ENCODE assay signal across 13 cellular contexts in genomic region chr1:2093055-2093454, GRCh38. TPM values are rescaled to one million over a fixed set of nuclear protein-coding genes. Genes with fewer than 3 reads are reported as not detected.
A peak's percentile ranks its signal among the peaks of the same experiment; 100 is the strongest.
DNase-seq lines count a peak whose midpoint lies in the region; ATAC-seq and TF ChIP-seq lines count a peak whose summit lies in the region.
"Had no signal": no experiment of that assay in that cellular context is flagged by ENCODE, and none has a peak within 500 bp of the region (broad histone marks: within the 10 kb centered on the region; RNA-seq: fewer than 3 reads in every experiment).

No MANE protein-coding gene starts in this region.

- H3K4me1 ChIP-seq in BLaER1, result peaks cover 78% of the 10 kb centered on the region
- no peaks in the 10 kb centered on the region for H3K4me1 ChIP-seq in Panc1 (ENCODE audit: control insufficient read depth, insufficient read depth, low read length)
- H3K4me1 ChIP-seq in duodenal mucosa (ENCODE audit: control insufficient read depth in 1 of 2, insufficient read depth in 2 of 2, low read length in 2 of 2), result peaks cover 8 to 13% of the 10 kb centered on the region in 2 donors
- peaks cover 0 to 14% of the 10 kb centered on the region in 2 donors for H3K4me1 ChIP-seq in neuronal stem cell (ENCODE audit: control insufficient read depth in 2 of 2, insufficient read depth in 1 of 2, low read depth in 1 of 2, low read length in 2 of 2)
- H3K4me1 ChIP-seq: A549, HAP-1 had no signal

- peaks cover 14% of the 10 kb centered on the region for H3K79me1 ChIP-seq in neuronal stem cell (ENCODE audit: low read depth, low read length)

- POLR2A ChIA-PET in Panc1 (lab: Charles Lee), result no interaction called here

- no TSS peak for BruUV-seq in Panc1 (replicated peaks; lab: Mats Ljungman, UMichigan)

- peak overlapping the region; percentile 63 for H3K27ac ChIP-seq in BLaER1
- H3K27ac ChIP-seq in Panc1 (ENCODE audit: low read length), result no peak overlapping the region
- peak overlapping the region; percentile 56 for H3K27ac ChIP-seq in duodenal mucosa (ENCODE audit: low read depth, low read length)
- H3K27ac ChIP-seq in neuronal stem cell (replicated peaks; ENCODE audit: low read length), result no peak overlapping the region
- H3K27ac ChIP-seq: 22Rv1, A549, GM23248 had no signal

- CTCF ChIA-PET in Panc1 (lab: Charles Lee), result no interaction called here

- H3K4ac ChIP-seq in neuronal stem cell (ENCODE audit: low read length), result peak overlapping the region; percentile 76

- H3K18ac ChIP-seq in neuronal stem cell (ENCODE audit: low read length), result peak overlapping the region; percentile 24

- no peak overlapping the region for H2BK120ac ChIP-seq in neuronal stem cell (ENCODE audit: low read depth, low read length)

- H3K9ac ChIP-seq in BLaER1 (peak overlapping the region; percentile 28), duodenal mucosa (ENCODE audit: low read depth in 1 of 2, low read length in 2 of 2) (peak overlapping the region in 1 of 2 donors; percentile 54), neuronal stem cell (ENCODE audit: low read depth, low read length, poor library complexity) (peak overlapping the region; percentile 72)
- H3K9ac ChIP-seq: GM23248 had no signal

- intact Hi-C loops in Panc1 (cut with micrococcal nuclease; ENCODE audit: unreplicated experiment), result no loop called here

- peak overlapping the region; percentile 38 for H3K14ac ChIP-seq in neuronal stem cell (ENCODE audit: low read length)

- ATAC-seq in Panc1 (peak; percentile 25; the same call in 1 of the 2 replicates), HG02970 (IDR thresholded peaks at IDR 0.05; ENCODE audit: low FRiP score, unreplicated experiment) (no peak)
- ATAC-seq: A549; CD8-positive, alpha-beta T cell had no signal

- H3K23ac ChIP-seq in neuronal stem cell (ENCODE audit: low read depth, low read length, poor library complexity), result peak overlapping the region; percentile 89

- H4K20me1 ChIP-seq in BLaER1, result peaks cover 96% of the 10 kb centered on the region

- peak overlapping the region; percentile 82 for H2BK12ac ChIP-seq in neuronal stem cell (ENCODE audit: low read length)

- H3K4me3 ChIP-seq in BLaER1 (no peak overlapping the region), Panc1 (ENCODE audit: low read depth in 2 of 2, low read length in 2 of 2) (no peak overlapping the region), duodenal mucosa (ENCODE audit: low read depth in 1 of 2, low read length in 2 of 2) (no peak overlapping the region), neuronal stem cell (ENCODE audit: low read length in 2 of 2) (no peak overlapping the region)
- H3K4me3 ChIP-seq: A549, GM23248, HAP-1 had no signal

- H2BK15ac ChIP-seq in neuronal stem cell (ENCODE audit: low read length), result peak overlapping the region; percentile 85

- H3K27me3 ChIP-seq in BLaER1 (no peaks in the 10 kb centered on the region), Panc1 (ENCODE audit: control insufficient read depth, insufficient read depth, low read length) (no peaks in the 10 kb centered on the region), duodenal mucosa (ENCODE audit: control insufficient read depth in 1 of 2, insufficient read depth in 2 of 2, low read length in 2 of 2) (no peaks in the 10 kb centered on the region), neuronal stem cell (ENCODE audit: control insufficient read depth in 3 of 3, insufficient read depth in 3 of 3, low read depth in 1 of 3, low read length in 3 of 3) (peaks cover 0 to 33% (median 0%) of the 10 kb centered on the region in 3 experiments)

- in situ Hi-C loops in Panc1 (cut with HindIII; ENCODE audit: low pct_unique_long_range_greater_than_20kb, low sequenced_read_pairs), result no loop called here

- DNase-seq in Panc1 (ENCODE audit: low read depth, low spot score) (no peak), neuronal stem cell (ENCODE audit: low spot score) (no peak), NCI-H1092 treated with DMSO at 0.1 percent for 48 hours (lab: John Stamatoyannopoulos, UW) (no peak), D341Med (ENCODE audit: low spot score) (no peak)
- DNase-seq: AML-193; CD8-positive, alpha-beta T cell; GM23248 had no signal

- WGBS in neuronal stem cell (ENCODE audit: extremely low coverage in 2 of 2, insufficient read length in 2 of 2, insufficient replicate concordance in 1 of 2), 2 donors, result no CpG with 5 or more reads among the region's 14 CpGs

- H3K36me3 ChIP-seq in BLaER1 (peaks cover 46% of the 10 kb centered on the region), Panc1 (ENCODE audit: control insufficient read depth, insufficient read depth, low read length) (no peaks in the 10 kb centered on the region), duodenal mucosa (ENCODE audit: control insufficient read depth in 1 of 2, insufficient read depth in 2 of 2, low read length in 2 of 2) (peaks cover 8 to 11% of the 10 kb centered on the region in 2 donors), neuronal stem cell (replicated peaks in 1 of 2; ENCODE audit: control insufficient read depth in 2 of 2, insufficient read depth in 2 of 2, low read length in 2 of 2) (peaks cover 0 to 2% of the 10 kb centered on the region in 2 donors)
- H3K36me3 ChIP-seq: HAP-1 had no signal

- no peak for TF ChIP-seq CTCF in Panc1 (IDR thresholded peaks at IDR 0.05)

- H2AK5ac ChIP-seq in neuronal stem cell (ENCODE audit: low read depth, low read length), result peak overlapping the region; percentile 95

- H2BK5ac ChIP-seq in neuronal stem cell (ENCODE audit: low read length), result peak overlapping the region; percentile 60

- no peak overlapping the region for H4K91ac ChIP-seq in neuronal stem cell (ENCODE audit: low read depth, low read length, poor library complexity)

- H3K4me2 ChIP-seq in BLaER1 (peak overlapping the region; percentile 87), neuronal stem cell (ENCODE audit: insufficient read depth, low read length, poor library complexity, severe bottlenecking) (no peak overlapping the region)
- H3K4me2 ChIP-seq: A549 had no signal

- H4K8ac ChIP-seq in neuronal stem cell (ENCODE audit: low read depth, low read length), result no peak overlapping the region

- no peak overlapping the region for H2AFZ ChIP-seq in neuronal stem cell (ENCODE audit: low read length)
- H2AFZ ChIP-seq: GM23248 had no signal

- H3K9me3 ChIP-seq in BLaER1 (peaks cover 23% of the 10 kb centered on the region), Panc1 (ENCODE audit: control insufficient read depth, insufficient read depth, low read depth, low read length) (peaks cover 5% of the 10 kb centered on the region; the same call in 1 of the 2 replicates), duodenal mucosa (ENCODE audit: control insufficient read depth in 1 of 2, low read length in 2 of 2) (peaks cover 0 to 4% of the 10 kb centered on the region in 2 donors), neuronal stem cell (replicated peaks in 1 of 2; ENCODE audit: control insufficient read depth in 2 of 2, insufficient read depth in 1 of 2, low read depth in 1 of 2, low read length in 2 of 2) (no peaks in the 10 kb centered on the region)
- H3K9me3 ChIP-seq: HAP-1 had no signal

RNA-seq across cellular contexts. Expression of gene PRKCZ, which starts 42.8 kb away (rescaled TPM):
- total RNA-seq in Panc1 (2021; ENCODE audit: unreplicated experiment), result 26.7 TPM
- polyA plus RNA-seq in Panc1 (2012; ENCODE audit: insufficient read length), result 31.2 TPM
- 29.7 TPM for polyA plus RNA-seq in neuronal stem cell (2013, experiment 1 of 2)
- polyA plus RNA-seq in neuronal stem cell (2013, experiment 2 of 2), result 28.1 TPM

Comparison
In these comparisons a context has a peak if more than half of its experiments do, and no peak if none do; other contexts are left out.
1. H3K27ac ChIP-seq: peak in BLaER1 (single experiment) and duodenal mucosa (single experiment); none in Panc1 (single experiment) and neuronal stem cell (single experiment).